ENCODE assay signal across 8 cellular contexts in genomic region chr19:19475845-19476828, GRCh38. TPM values are rescaled to one million over a fixed set of nuclear protein-coding genes. Genes with fewer than 3 reads are reported as not detected.
DNase-seq lines count a peak whose midpoint lies in the region; TF ChIP-seq lines count a peak whose summit lies in the region.

No MANE protein-coding gene starts in this region.

- in situ Hi-C loops in SK-MEL-5 (cut with HindIII; ENCODE audit: low pct_unique_long_range_greater_than_20kb, low sequenced_read_pairs), result no loop called here

- TF ChIP-seq CTCF in progenitor cell of endocrine pancreas (IDR thresholded peaks at IDR 0.05; ENCODE audit: unreplicated experiment) (peak; percentile 47), lower leg skin (IDR thresholded peaks at IDR 0.05) (no peak)

- intact Hi-C loops in lower leg skin (cut with DNase I; ENCODE audit: low total_unique reads), result no loop called here

- no peak for TF ChIP-seq POLR2A in lower leg skin (IDR thresholded peaks at IDR 0.05)

- no peaks in the 10 kb centered on the region for H3K9me3 Mint-ChIP-seq in progenitor cell of endocrine pancreas (ENCODE audit: low read depth)

- no peak overlapping the region for H3K4me3 ChIP-seq in lower leg skin (ENCODE audit: low read depth, poor library complexity, severe bottlenecking)

- peaks cover 7% of the 10 kb centered on the region for H3K4me1 Mint-ChIP-seq in progenitor cell of endocrine pancreas (ENCODE audit: low read depth)

- no peaks in the 10 kb centered on the region for H3K36me3 Mint-ChIP-seq in progenitor cell of endocrine pancreas (ENCODE audit: insufficient read depth)

- H3K27ac Mint-ChIP-seq in progenitor cell of endocrine pancreas, result peak overlapping the region; percentile 49

- no peaks in the 10 kb centered on the region for H3K27me3 Mint-ChIP-seq in progenitor cell of endocrine pancreas

- WGBS in lower leg skin, 2 donors, result 77 to 79% methylated on average over 19 of the region's 19 CpGs

- no peak overlapping the region for H3K4me3 Mint-ChIP-seq in progenitor cell of endocrine pancreas (ENCODE audit: low read depth)

- peak; percentile 8 for DNase-seq in NCI-H2171 treated with DMSO at 0.1 percent for 48 hours (lab: John Stamatoyannopoulos, UW)
- DNase-seq in NCI-H2171 (lab: John Stamatoyannopoulos, UW), result no peak
- peak; percentile 43 for DNase-seq in SK-MEL-5 (ENCODE audit: low read depth, low spot score)
- peak; percentile 45 for DNase-seq in fibroblast of peridontal ligament (ENCODE audit: extremely low read depth)
- no peak for DNase-seq in progenitor cell of endocrine pancreas (ENCODE audit: low spot score, unreplicated experiment)
- no peak for DNase-seq in lower leg skin (ENCODE audit: low spot score in 2 of 2)
- no peak for DNase-seq in activated CD4-positive, alpha-beta T cell treated with anti-CD3 and anti-CD28 coated beads for 4 hours
- DNase-seq in DMS53 treated with DMSO at 0.1 percent for 48 hours (lab: John Stamatoyannopoulos, UW; ENCODE audit: unreplicated experiment), result no peak

RNA-seq across cellular contexts. Expression of gene TSSK6, which starts 39.2 kb away (rescaled TPM):
- total RNA-seq in SK-MEL-5 (2014; rRNA removed; shearing (Covaris generic)), result 1.4 and 1.7 TPM in 2 replicates
- 3.6 and 5.5 TPM in 2 replicates for polyA plus RNA-seq in SK-MEL-5 (2015; cell fraction: cytosol; rRNA removed)
- polyA plus RNA-seq in SK-MEL-5 (2015; cell fraction: nucleus; rRNA removed), result 9.7 and 10.2 TPM in 2 replicates
- total RNA-seq in progenitor cell of endocrine pancreas, result 2.7 and 3.3 TPM in 2 replicates
- 1 to 10 TPM; 4.0 to 8.9 (median 6.7) TPM for total RNA-seq in lower leg skin

RNA-seq across cellular contexts. Expression of gene NDUFA13, which starts 39.9 kb away (rescaled TPM):
- 154 and 157 TPM in 2 replicates for total RNA-seq in SK-MEL-5 (2014; rRNA removed; shearing (Covaris generic))
- 104 and 191 TPM in 2 replicates for polyA plus RNA-seq in SK-MEL-5 (2015; cell fraction: cytosol; rRNA removed)
- polyA plus RNA-seq in SK-MEL-5 (2015; cell fraction: nucleus; rRNA removed), result 38.0 and 64.9 TPM in 2 replicates
- total RNA-seq in progenitor cell of endocrine pancreas (346 and 347 TPM in 2 replicates), lower leg skin (100 to 1,000 TPM in 2 of 4 donors, 10 to 100 TPM in 2; 31.4 to 179 (median 108) TPM)

RNA-seq across cellular contexts. Expression of gene YJEFN3, which starts 52.6 kb away (rescaled TPM):
- 0.08 and 0.32 TPM in 2 replicates for total RNA-seq in SK-MEL-5 (2014; rRNA removed; shearing (Covaris generic))
- 0.06 and 1.0 TPM in 2 replicates for polyA plus RNA-seq in SK-MEL-5 (2015; cell fraction: cytosol; rRNA removed)
- 16.2 and 22.7 TPM in 2 replicates for polyA plus RNA-seq in SK-MEL-5 (2015; cell fraction: nucleus; rRNA removed)
- 22.6 and 27.6 TPM in 2 replicates for total RNA-seq in progenitor cell of endocrine pancreas
- 1 to 10 TPM in 1 of 4 donors, under 1 TPM in 3; 0.15 to 2.8 (median 0.49) TPM for total RNA-seq in lower leg skin

Comparison
In these comparisons a context has a peak if more than half of its experiments do, and no peak if none do; other contexts are left out.
1. DNase-seq: peak in NCI-H2171 treated with DMSO at 0.1 percent for 48 hours (single experiment), SK-MEL-5 (single experiment) and fibroblast of peridontal ligament (single experiment); none in NCI-H2171 (single experiment), progenitor cell of endocrine pancreas (single experiment), lower leg skin (0 of 2), activated CD4-positive, alpha-beta T cell treated with anti-CD3 and anti-CD28 coated beads for 4 hours (0 of 2) and DMS53 treated with DMSO at 0.1 percent for 48 hours (single experiment).